Comparison of ENCODE assay signal across 16 cellular contexts in the genomic region with DNA sequence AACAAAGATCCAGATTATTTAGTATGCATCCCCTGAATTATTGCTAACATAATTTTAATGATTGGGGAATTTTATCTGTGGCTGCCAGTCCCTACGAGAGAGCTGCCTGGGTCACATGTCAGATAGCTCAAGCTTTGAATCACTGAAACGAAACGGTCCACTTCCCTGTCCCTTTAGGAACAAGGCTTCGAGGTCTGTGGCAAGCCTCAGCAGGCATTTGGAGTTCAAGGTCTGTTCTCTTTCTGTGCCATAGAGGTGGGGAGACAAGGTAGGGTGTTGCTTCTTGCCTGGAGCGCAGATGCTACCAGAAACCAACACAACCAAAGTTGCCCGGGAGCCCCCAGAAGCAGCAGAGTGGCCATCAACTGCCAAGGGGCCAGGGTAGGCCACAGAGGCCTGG. TPM values are rescaled to one million over a fixed set of nuclear protein-coding genes. Genes with fewer than 3 reads are reported as not detected.
DNase-seq lines count a peak whose midpoint lies in the region; ATAC-seq and TF ChIP-seq lines count a peak whose summit lies in the region.
"Had no signal": no experiment of that assay in that cellular context is flagged by ENCODE, and none has a peak within 500 bp of the region (broad histone marks: within the 10 kb centered on the region; RNA-seq: fewer than 3 reads in every experiment).

No MANE protein-coding gene starts in this region.

- H3K27me3 ChIP-seq in RWPE2 (ENCODE audit: insufficient read depth, poor library complexity, severe bottlenecking) (no peaks in the 10 kb centered on the region), neutrophil (no peaks in the 10 kb centered on the region), HAP-1 (ENCODE audit: low read depth) (no peaks in the 10 kb centered on the region)
- H3K27me3 ChIP-seq: cardiac muscle cell, esophagus muscularis mucosa, transverse colon had no signal

- H3K27ac Mint-ChIP-seq in activated CD4-positive, alpha-beta T cell treated with anti-CD3 and anti-CD28 coated beads, Interleukin-2, amount 10 ng/mL, durations not matched to agents 7 days and 5 days: peak overlapping the region; percentile 74

- H3K4me1 ChIP-seq in RWPE2 (ENCODE audit: insufficient read depth, poor library complexity, severe bottlenecking) (no peaks in the 10 kb centered on the region), neutrophil (ENCODE audit: control insufficient read depth in 1 of 2, insufficient read depth in 1 of 2, low read depth in 1 of 2, low read length in 1 of 2) (peaks cover 29 to 36% of the 10 kb centered on the region in 2 experiments), HAP-1 (no peaks in the 10 kb centered on the region)

- POLR2A ChIA-PET in activated CD4-positive, alpha-beta T cell treated with anti-CD3 and anti-CD28 coated beads, Interleukin-2, amount 10 ng/mL, durations not matched to agents 7 days and 5 days (lab: Charles Lee): no interaction called here

- no peak; the same call in 2 of the 3 replicates for ATAC-seq in RWPE2 (ENCODE audit: low read depth)

- peaks cover 73% of the 10 kb centered on the region for H3K4me1 Mint-ChIP-seq in activated CD4-positive, alpha-beta T cell treated with anti-CD3 and anti-CD28 coated beads, Interleukin-2, amount 10 ng/mL, durations not matched to agents 7 days and 5 days

- no peaks in the 10 kb centered on the region for H3K9me3 Mint-ChIP-seq in activated CD4-positive, alpha-beta T cell treated with anti-CD3 and anti-CD28 coated beads, Interleukin-2, amount 10 ng/mL, durations not matched to agents 7 days and 5 days

- TF ChIP-seq CTCF in RWPE2 (IDR thresholded peaks at IDR 0.05; ENCODE audit: poor library complexity, severe bottlenecking): no peak
- no peak for TF ChIP-seq CTCF in epithelial cell of esophagus (IDR thresholded peaks at IDR 0.05; ENCODE audit: insufficient read depth, low read depth, low read length, missing control alignments)
- no peak for TF ChIP-seq CTCF in neutrophil (IDR thresholded peaks at IDR 0.05)

- peaks cover 37% of the 10 kb centered on the region for H3K36me3 Mint-ChIP-seq in activated CD4-positive, alpha-beta T cell treated with anti-CD3 and anti-CD28 coated beads, Interleukin-2, amount 10 ng/mL, durations not matched to agents 7 days and 5 days (ENCODE audit: low read depth)

- CTCF ChIA-PET in activated CD4-positive, alpha-beta T cell treated with anti-CD3 and anti-CD28 coated beads, Interleukin-2, amount 10 ng/mL, durations not matched to agents 7 days and 5 days (lab: Charles Lee): interaction anchor here (1.6 kb wide), 1 partner anchor 18 kb away, joined by 4 read pairs; no protein-coding TSS in a partner anchor

- H3K4me3 Mint-ChIP-seq in activated CD4-positive, alpha-beta T cell treated with anti-CD3 and anti-CD28 coated beads, Interleukin-2, amount 10 ng/mL, durations not matched to agents 7 days and 5 days: no peak overlapping the region

- DNase-seq in activated CD4-positive, alpha-beta T cell treated with anti-CD3 and anti-CD28 coated beads, Interleukin-2, amount 10 ng/mL, durations not matched to agents 7 days and 5 days: no peak
- DNase-seq in activated CD4-positive, alpha-beta T cell treated with anti-CD3 and anti-CD28 coated beads for 48 hours: no peak
- DNase-seq in RWPE2 (ENCODE audit: low spot score): no peak
- peak; percentile 61 for DNase-seq in epithelial cell of esophagus (ENCODE audit: low read depth)
- DNase-seq in HAP-1 (ENCODE audit: low spot score in 2 of 2): no peak
- no peak for DNase-seq in HUDEP-2 (lab: John Stamatoyannopoulos, UW; ENCODE audit: unreplicated experiment in 76 of 76)
- DNase-seq in NCI-H2029 treated with DMSO at 0.1 percent for 48 hours (lab: John Stamatoyannopoulos, UW): no peak
- DNase-seq: ACHN; activated effector memory CD4-positive, alpha-beta T cell treated with Interleukin-2 at 50 U/mL for 16 hours; DMS79; NK-92 treated with Interleukin-12 subunit alpha and Interleukin-12 subunit beta, amount 100 ng/mL, for 24 hours; stimulated activated CD4-positive, alpha-beta T cell treated with anti-CD3 and anti-CD28 coated beads, Interleukin-15, amount 100 ng/mL, for 24 hours; transverse colon had no signal

- H3K36me3 ChIP-seq in RWPE2 (ENCODE audit: low read depth): peaks cover 19% of the 10 kb centered on the region; the same call in 1 of the 2 replicates
- peaks cover 37% of the 10 kb centered on the region for H3K36me3 ChIP-seq in neutrophil
- no peaks in the 10 kb centered on the region for H3K36me3 ChIP-seq in HAP-1 (replicated peaks)
- H3K36me3 ChIP-seq: cardiac muscle cell had no signal

- H3K4me3 ChIP-seq in RWPE2 (ENCODE audit: severe bottlenecking) (no peak overlapping the region), epithelial cell of esophagus (ENCODE audit: low read length) (no peak overlapping the region), neutrophil (ENCODE audit: low read depth in 1 of 2, low read length in 1 of 2) (no peak overlapping the region), HAP-1 (no peak overlapping the region)
- H3K4me3 ChIP-seq: cardiac muscle cell, esophagus muscularis mucosa, transverse colon had no signal

- H3K9me3 ChIP-seq in RWPE2 (ENCODE audit: severe bottlenecking) (no peaks in the 10 kb centered on the region), neutrophil (no peaks in the 10 kb centered on the region), HAP-1 (no peaks in the 10 kb centered on the region)
- H3K9me3 ChIP-seq: esophagus muscularis mucosa, transverse colon had no signal

- H3K27me3 Mint-ChIP-seq in activated CD4-positive, alpha-beta T cell treated with anti-CD3 and anti-CD28 coated beads, Interleukin-2, amount 10 ng/mL, durations not matched to agents 7 days and 5 days: no peaks in the 10 kb centered on the region

- in situ Hi-C loops in HAP-1 (cut with MboI; ENCODE audit: low sequenced_read_pairs): no loop called here

- H3K27ac ChIP-seq in RWPE2 (ENCODE audit: poor library complexity, severe bottlenecking): peak overlapping the region; percentile 20
- peak overlapping the region; percentile 41 for H3K27ac ChIP-seq in neutrophil
- H3K27ac ChIP-seq: cardiac muscle cell, esophagus muscularis mucosa, transverse colon had no signal

RNA-seq across cellular contexts. Expression of a gene that starts 13.9 kb away (rescaled TPM):
- total RNA-seq in activated CD4-positive, alpha-beta T cell treated with anti-CD3 and anti-CD28 coated beads, Interleukin-2, amount 10 ng/mL, durations not matched to agents 7 days and 5 days: under 1 TPM; 0.07 to 0.10 TPM
- total RNA-seq: cardiac muscle cell had no signal
